In genomic region chr22:38781033-38781432, GRCh38 we compare ENCODE assay signal across 17 cellular contexts. TPM values are rescaled to one million over a fixed set of nuclear protein-coding genes. Genes with fewer than 3 reads are reported as not detected.
DNase-seq lines count a peak whose midpoint lies in the region.
"Had no signal": no experiment of that assay in that cellular context is flagged by ENCODE, and none has a peak within 500 bp of the region (broad histone marks: within the 10 kb centered on the region; RNA-seq: fewer than 3 reads in every experiment).

No MANE protein-coding gene starts in this region.

- H3K27me3 ChIP-seq in layer of hippocampus (ENCODE audit: control insufficient read depth, insufficient read depth, low read length): no peaks in the 10 kb centered on the region
- H3K27me3 ChIP-seq: MG63, SJSA1 had no signal

- intact Hi-C loops in cardiac septum (cut with DNase I): loop anchor here (10.0 kb wide), 1 partner anchor 144 kb away; no protein-coding TSS in a partner anchor

- DNase-seq in C1 segment of cervical spinal cord (lab: John Stamatoyannopoulos, UW) (peak in 9 of 14 donors; percentile 6 to 62 (median 30)), cardiac septum (ENCODE audit: low spot score) (peak; percentile 84), NAMALWA (ENCODE audit: low spot score) (no peak), NCI-H1105 treated with DMSO at 0.1 percent for 48 hours (lab: John Stamatoyannopoulos, UW) (no peak)
- no peak for DNase-seq in activated CD8-positive, alpha-beta memory T cell treated with anti-CD3 and anti-CD28 coated beads for 24 hours
- no peak for DNase-seq in activated naive CD4-positive, alpha-beta T cell (lab: John Stamatoyannopoulos, UW)
- DNase-seq: DMS 273 treated with DMSO at 0.1 percent for 48 hours, GOT3, MG63, NCI-H187, NCI-H345 had no signal

- H3K27ac ChIP-seq in angular gyrus (ENCODE audit: low read depth, low read length) (peak overlapping the region; percentile 45), layer of hippocampus (ENCODE audit: low read depth, low read length) (peak overlapping the region; percentile 52)
- H3K27ac ChIP-seq: A549, C4-2B, RWPE1, SJSA1 had no signal

RNA-seq across cellular contexts. Expression of gene DNAL4, which starts 12.9 kb away (rescaled TPM):
- total RNA-seq in cardiac septum: 8.1 TPM

RNA-seq across cellular contexts. Expression of gene SUN2, which starts 25.2 kb away (rescaled TPM):
- 130 TPM for total RNA-seq in cardiac septum

Comparison
In these comparisons a context has a peak if more than half of its experiments do, and no peak if none do; other contexts are left out.
1. DNase-seq: peak in C1 segment of cervical spinal cord (9 of 14) and cardiac septum (single experiment); none in NAMALWA (single experiment), NCI-H1105 treated with DMSO at 0.1 percent for 48 hours (single experiment), activated CD8-positive, alpha-beta memory T cell treated with anti-CD3 and anti-CD28 coated beads for 24 hours (single experiment) and activated naive CD4-positive, alpha-beta T cell (0 of 4).